18 cellular contexts compared by ENCODE assay signal in genomic region chr12:124126950-124127349, GRCh38.
DNase-seq lines count a peak whose midpoint lies in the region; ATAC-seq and TF ChIP-seq lines count a peak whose summit lies in the region.
"Had no signal": no experiment of that assay in that cellular context is flagged by ENCODE, and none has a peak within 500 bp of the region (broad histone marks: within the 10 kb centered on the region; RNA-seq: fewer than 3 reads in every experiment).

No MANE protein-coding gene starts in this region.

- H2AFZ ChIP-seq in OCI-LY3 (ENCODE audit: low read depth, low read length), result no peak overlapping the region

- no peaks in the 10 kb centered on the region for H3K79me2 ChIP-seq in OCI-LY3 (ENCODE audit: low read length)

- no peak overlapping the region for H3K27ac ChIP-seq in OCI-LY3 (ENCODE audit: low read length)
- H3K27ac ChIP-seq: left lung, RWPE1, skin epidermis, transverse colon had no signal

- no peak overlapping the region for H3K4me3 ChIP-seq in GM12865 (ENCODE audit: low read depth, low read length)
- H3K4me3 ChIP-seq in OCI-LY3 (ENCODE audit: low read length), result no peak overlapping the region
- H3K4me3 ChIP-seq: left lung, skin epidermis, transverse colon had no signal

- peak overlapping the region; percentile 11 for H3K4me2 ChIP-seq in OCI-LY3 (ENCODE audit: low read length)

- H3K36me3 ChIP-seq in OCI-LY3 (replicated peaks; ENCODE audit: low read depth, low read length), result no peaks in the 10 kb centered on the region
- H3K36me3 ChIP-seq: left lung, transverse colon had no signal

- intact Hi-C loops in left cardiac atrium (cut with DNase I), result no loop called here

- DNase-seq in GM12865 (ENCODE audit: low read depth) (peak; percentile 92), left cardiac atrium (no peak), NCI-H2029 (lab: John Stamatoyannopoulos, UW) (no peak), superior temporal gyrus (ENCODE audit: extremely low spot score) (no peak)
- DNase-seq in activated naive CD4-positive, alpha-beta T cell treated with Interleukin-2 at 50 U/mL for 16 hours, result no peak
- DNase-seq: ACHN; amygdala; CD8-positive, alpha-beta memory T cell; HCEC 1CT; left lung; NCI-H82; T-cell; transverse colon had no signal

- no peak overlapping the region for H3K9ac ChIP-seq in OCI-LY3 (ENCODE audit: low read length)

- H3K9me3 ChIP-seq in OCI-LY3 (ENCODE audit: insufficient read depth, low read length), result no peaks in the 10 kb centered on the region
- H3K9me3 ChIP-seq: left lung, transverse colon had no signal

- peaks cover 48% of the 10 kb centered on the region for H3K4me1 ChIP-seq in OCI-LY3 (ENCODE audit: low read length)
- H3K4me1 ChIP-seq: left lung, transverse colon had no signal

- H3K27me3 ChIP-seq in OCI-LY3 (ENCODE audit: low read depth, low read length), result 0 out of 2 replicates have a peak, but pooled peaks cover 2% of the 10 kb centered on the region
- H3K27me3 ChIP-seq: left lung, transverse colon had no signal

- ATAC-seq in GM19395 (IDR thresholded peaks at IDR 0.05; ENCODE audit: unreplicated experiment), result peak; percentile 68
- ATAC-seq in HG02852 (IDR thresholded peaks at IDR 0.05; ENCODE audit: unreplicated experiment), result peak; percentile 51
- no peak for ATAC-seq in left cardiac atrium
- ATAC-seq: left lung, T-cell had no signal

- H4K20me1 ChIP-seq in OCI-LY3 (ENCODE audit: insufficient read depth, low read length), result no peaks in the 10 kb centered on the region

- no peak for TF ChIP-seq CTCF in GM12865 (IDR thresholded peaks at IDR 0.05; ENCODE audit: insufficient read depth, low read depth, low read length, missing control alignments)
- no peak for TF ChIP-seq CTCF in OCI-LY3 (IDR thresholded peaks at IDR 0.05; ENCODE audit: low read depth, low read length)

Comparison
In these comparisons a context has a peak if more than half of its experiments do, and no peak if none do; other contexts are left out.
1. ATAC-seq: peak in GM19395 (single experiment) and HG02852 (single experiment); none in left cardiac atrium (0 of 2).